ENCODE assay signal across 10 cellular contexts in genomic region chr1:228151170-228151513, GRCh38. TPM values are rescaled to one million over a fixed set of nuclear protein-coding genes. Genes with fewer than 3 reads are reported as not detected.
A peak's percentile ranks its signal among the peaks of the same experiment; 100 is the strongest.
DNase-seq lines count a peak whose midpoint lies in the region; ATAC-seq, FAIRE-seq and TF ChIP-seq lines count a peak whose summit lies in the region.
"Had no signal": no experiment of that assay in that cellular context is flagged by ENCODE, and none has a peak within 500 bp of the region (broad histone marks: within the 10 kb centered on the region; RNA-seq: fewer than 3 reads in every experiment).

No MANE protein-coding gene starts in this region.

- H3K9me3 Mint-ChIP-seq in stimulated activated effector memory CD8-positive, alpha-beta T cell treated with anti-CD3 and anti-CD28 coated beads, Interleukin-12 subunit alpha, Interleukin-12 subunit beta, amount 100 ng/mL, for 72 hours = no peaks in the 10 kb centered on the region
- H3K9me3 Mint-ChIP-seq: activated B cell treated with CpG ODN at 0.5 μM for 24 hours had no signal

- FAIRE-seq in GM12891 (lab: Jason Lieb, UNC) (no peak), kidney (lab: Jason Lieb, UNC) (no peak)

- peak overlapping the region in 3 of 5 donors; percentile 56 to 90 (median 78) for H3K27ac ChIP-seq in adrenal gland
- peak overlapping the region; percentile 32 to 47 for H3K27ac ChIP-seq in kidney (ENCODE audit: low read depth in 2 of 2, low read length in 2 of 2)

- peak overlapping the region; percentile 81 for H3K27ac Mint-ChIP-seq in stimulated activated effector memory CD8-positive, alpha-beta T cell treated with anti-CD3 and anti-CD28 coated beads, Interleukin-12 subunit alpha, Interleukin-12 subunit beta, amount 100 ng/mL, for 72 hours
- H3K27ac Mint-ChIP-seq: activated B cell treated with CpG ODN at 0.5 μM for 24 hours had no signal

- no peak overlapping the region for H3K9ac ChIP-seq in kidney (ENCODE audit: low read length in 2 of 2)

- H3K36me3 ChIP-seq in adrenal gland (replicated peaks in 1 of 2) = peaks cover 0 to 25% of the 10 kb centered on the region in 2 donors
- H3K36me3 ChIP-seq in kidney (ENCODE audit: control insufficient read depth in 1 of 2, insufficient read depth in 2 of 2, low read length in 2 of 2) = peaks cover 0 to 7% of the 10 kb centered on the region in 2 donors

- H3K4me1 ChIP-seq in adrenal gland (replicated peaks in 1 of 2) (peaks cover 6 to 25% of the 10 kb centered on the region in 2 donors), kidney (ENCODE audit: control insufficient read depth in 1 of 2, insufficient read depth in 1 of 2, low read depth in 1 of 2, low read length in 2 of 2) (peaks cover 6 to 28% of the 10 kb centered on the region in 2 donors)

- TF ChIP-seq POLR2A in GM12891 (IDR thresholded peaks at IDR 0.05; ENCODE audit: low read depth, low read length) (no peak), adrenal gland (IDR thresholded peaks at IDR 0.05) (no peak)

- intact Hi-C loops in adrenal gland (cut with DNase I) (no loop called here), kidney (cut with DNase I) (no loop called here)

- H3K27me3 ChIP-seq in adrenal gland = no peaks in the 10 kb centered on the region

- H3K4me1 Mint-ChIP-seq in stimulated activated effector memory CD8-positive, alpha-beta T cell treated with anti-CD3 and anti-CD28 coated beads, Interleukin-12 subunit alpha, Interleukin-12 subunit beta, amount 100 ng/mL, for 72 hours = peaks cover 18% of the 10 kb centered on the region
- H3K4me1 Mint-ChIP-seq: activated B cell treated with CpG ODN at 0.5 μM for 24 hours had no signal

- H3K4me3 ChIP-seq in adrenal gland (no peak overlapping the region), kidney (ENCODE audit: low read length in 2 of 2) (no peak overlapping the region)

- ATAC-seq in stimulated activated effector memory CD8-positive, alpha-beta T cell treated with anti-CD3 and anti-CD28 coated beads, Interleukin-12 subunit alpha, Interleukin-12 subunit beta, amount 100 ng/mL, for 72 hours = peak; percentile 1
- ATAC-seq in GM18909 (IDR thresholded peaks at IDR 0.05; ENCODE audit: poor library complexity, unreplicated experiment) = no peak

- 13 to 55% (median 42%) methylated on average over 1 to 6 of the region's 6 CpGs for WGBS in adrenal gland, 4 donors

- no peak for TF ChIP-seq CTCF in adrenal gland (IDR thresholded peaks at IDR 0.05)
- no peak for TF ChIP-seq CTCF in kidney (IDR thresholded peaks at IDR 0.05; ENCODE audit: borderline replicate concordance, extremely low read depth, insufficient read depth)
- TF ChIP-seq CTCF in GM10266 (IDR thresholded peaks at IDR 0.05; ENCODE audit: control insufficient read depth, insufficient read depth, low read depth, missing control alignments) = no peak

- H3K9me3 ChIP-seq in adrenal gland (replicated peaks in 1 of 3) = no peaks in the 10 kb centered on the region
- H3K9me3 ChIP-seq in kidney (ENCODE audit: control insufficient read depth in 1 of 2, low read length in 2 of 2) = no peaks in the 10 kb centered on the region
- H3K9me3 ChIP-seq: Caco-2 had no signal

- peaks cover 5% of the 10 kb centered on the region for H3K36me3 Mint-ChIP-seq in stimulated activated effector memory CD8-positive, alpha-beta T cell treated with anti-CD3 and anti-CD28 coated beads, Interleukin-12 subunit alpha, Interleukin-12 subunit beta, amount 100 ng/mL, for 72 hours

- no peak overlapping the region for H3K4me3 Mint-ChIP-seq in stimulated activated effector memory CD8-positive, alpha-beta T cell treated with anti-CD3 and anti-CD28 coated beads, Interleukin-12 subunit alpha, Interleukin-12 subunit beta, amount 100 ng/mL, for 72 hours
- H3K4me3 Mint-ChIP-seq: activated B cell treated with CpG ODN at 0.5 μM for 24 hours had no signal

- peak; percentile 5 for DNase-seq in GM12891 (ENCODE audit: insufficient read length, low spot score)
- DNase-seq in adrenal gland = peak in 1 of 7 donors; percentile 13
- peak; percentile 59 for DNase-seq in kidney
- DNase-seq in stimulated activated effector memory CD8-positive, alpha-beta T cell treated with anti-CD3 and anti-CD28 coated beads, Interleukin-12 subunit alpha, Interleukin-12 subunit beta, amount 100 ng/mL, for 72 hours (ENCODE audit: low spot score in 2 of 2) = no peak
- no peak for DNase-seq in ureter (ENCODE audit: low spot score)
- DNase-seq in GM10266 (ENCODE audit: extremely low spot score) = no peak
- DNase-seq in HK-2 (ENCODE audit: unreplicated experiment) = no peak

TF ChIP-seq in GM12891, 5 proteins besides CTCF, POLR2A, EP300 and RAD21:
- 0 out of 2 replicates have a peak, but pooled peaks have one; percentile 8 for TF ChIP-seq POU2F2 (IDR thresholded peaks at IDR 0.05; ENCODE audit: low read depth, low read length)
- no peak for TF ChIP-seq POLR2AphosphoS5 (IDR thresholded peaks at IDR 0.05; ENCODE audit: low read depth, low read length)

RNA-seq across cellular contexts. Expression of gene GJC2, which starts 1.4 kb away (rescaled TPM):
- 0.15 TPM for polyA plus RNA-seq in GM12891 (2012; ENCODE audit: low read depth, missing spikeins)
- total RNA-seq in adrenal gland (1 to 10 TPM in 7 of 8 donors, under 1 TPM in 1; 0.87 to 4.1 (median 1.3) TPM), kidney (6.0 TPM), ureter (3.9 TPM)
- polyA plus RNA-seq in adrenal gland (1 to 10 TPM in 2 of 3 donors, under 1 TPM in 1; 0.05 to 2.1 (median 1.8) TPM), kidney (ENCODE audit: insufficient read depth, low read depth, low replicate concordance) (0.73 TPM)

RNA-seq across cellular contexts. Expression of gene GUK1, which starts 11.1 kb away (rescaled TPM):
- 202 TPM for polyA plus RNA-seq in GM12891 (2012; ENCODE audit: low read depth, missing spikeins)
- total RNA-seq in adrenal gland (100 to 1,000 TPM; 162 to 427 (median 236) TPM), kidney (221 TPM), ureter (182 TPM)
- polyA plus RNA-seq in adrenal gland (100 to 1,000 TPM in 2 of 3 donors, 10 to 100 TPM in 1; 42.3 to 414 (median 388) TPM), kidney (ENCODE audit: insufficient read depth, low read depth, low replicate concordance) (410 TPM)

RNA-seq across cellular contexts. Expression of gene IBA57, which starts 14.5 kb away (rescaled TPM):
- 3.2 TPM for polyA plus RNA-seq in GM12891 (2012; ENCODE audit: low read depth, missing spikeins)
- total RNA-seq in adrenal gland (10 to 100 TPM; 10.7 to 40.6 (median 17.8) TPM), kidney (13.0 TPM), ureter (11.5 TPM)
- polyA plus RNA-seq in adrenal gland (1 to 10 TPM; 1.4 to 3.8 (median 2.9) TPM), kidney (ENCODE audit: insufficient read depth, low read depth, low replicate concordance) (4.7 TPM)

RNA-seq across cellular contexts. Expression of gene MRPL55, which starts 42.0 kb away (rescaled TPM):
- polyA plus RNA-seq in GM12891 (2012; ENCODE audit: low read depth, missing spikeins) = 46.6 TPM
- total RNA-seq in adrenal gland (100 to 1,000 TPM in 2 of 8 donors, 10 to 100 TPM in 6; 56.4 to 120 (median 70.8) TPM), kidney (37.8 TPM), ureter (43.7 TPM)
- polyA plus RNA-seq in adrenal gland (100 to 1,000 TPM in 2 of 3 donors, 10 to 100 TPM in 1; 25.1 to 309 (median 303) TPM), kidney (ENCODE audit: insufficient read depth, low read depth, low replicate concordance) (141 TPM)

RNA-seq across cellular contexts. Expression of gene C1orf35, which starts 48.0 kb away (rescaled TPM):
- polyA plus RNA-seq in GM12891 (2012; ENCODE audit: low read depth, missing spikeins) = 12.0 TPM
- total RNA-seq in adrenal gland (10 to 100 TPM in 6 of 8 donors, 1 to 10 TPM in 2; 8.0 to 24.8 (median 15.4) TPM), kidney (17.4 TPM), ureter (16.5 TPM)
- polyA plus RNA-seq in adrenal gland (10 to 100 TPM in 2 of 3 donors, 1 to 10 TPM in 1; 5.0 to 42.0 (median 36.0) TPM), kidney (ENCODE audit: insufficient read depth, low read depth, low replicate concordance) (17.6 TPM)

Comparison
In these comparisons a context has a peak if more than half of its experiments do, and no peak if none do; other contexts are left out.
1. DNase-seq: peak in GM12891 (single experiment) and kidney (single experiment); none in stimulated activated effector memory CD8-positive, alpha-beta T cell treated with anti-CD3 and anti-CD28 coated beads, Interleukin-12 subunit alpha, Interleukin-12 subunit beta, amount 100 ng/mL, for 72 hours (0 of 2), ureter (single experiment), GM10266 (single experiment) and HK-2 (single experiment).